1 cellular context compared by ENCODE assay signal in the genomic region with DNA sequence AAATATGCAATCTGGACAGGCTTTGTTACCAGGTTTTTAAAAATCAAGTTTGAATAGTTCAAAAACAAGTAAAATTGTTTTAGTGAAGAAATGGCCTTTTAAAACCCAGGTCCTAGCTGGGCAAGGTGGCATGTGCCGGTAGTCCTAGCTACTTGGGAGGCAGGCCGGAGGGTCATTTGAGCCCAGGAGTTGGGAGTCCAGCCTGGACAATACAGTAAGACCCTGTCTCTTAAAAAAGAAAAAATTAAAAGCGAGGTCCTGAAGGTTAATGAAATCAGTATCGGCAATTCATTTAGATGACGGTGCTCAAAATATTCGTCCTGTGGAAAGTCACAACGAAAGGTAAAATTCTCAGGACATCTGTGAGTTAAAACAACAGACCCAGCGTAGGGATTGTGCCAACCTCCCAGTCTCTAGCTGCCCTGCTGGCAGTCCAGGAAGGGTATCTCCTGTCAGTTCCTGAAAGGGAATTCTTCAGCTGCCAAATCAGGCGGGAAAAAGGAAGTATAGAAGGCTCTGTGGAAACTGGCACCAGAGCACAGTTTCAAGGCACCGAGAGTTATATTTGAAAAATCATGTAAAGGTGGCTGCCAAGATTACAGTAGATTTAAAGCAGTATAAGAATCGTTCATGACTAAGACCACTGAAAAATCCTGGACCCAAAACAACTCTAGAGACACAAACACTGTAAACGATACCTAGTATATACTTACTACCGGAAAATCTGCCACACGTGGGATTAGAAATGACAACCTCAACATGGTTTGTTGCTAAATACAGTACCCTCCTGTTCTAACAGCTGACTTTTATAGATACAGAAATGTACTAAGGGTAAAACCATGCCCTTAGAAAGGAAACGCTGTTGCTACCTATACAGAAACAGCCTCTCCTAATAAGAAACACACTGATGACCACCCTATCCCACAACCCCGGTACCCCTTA.
TF ChIP-seq lines count a peak whose summit lies in the region.

No MANE protein-coding gene starts in this region.

TF ChIP-seq in endothelial cell of umbilical vein, 7 proteins besides CTCF, POLR2A, EP300 and RAD21 (continued from another document):
- TF ChIP-seq GATA2 (IDR thresholded peaks at IDR 0.05; ENCODE audit: insufficient read depth, insufficient read length, low read depth, low read length) (no peak), MYC (IDR thresholded peaks at IDR 0.05; ENCODE audit: low read depth, low read length) (no peak), EZH2 (IDR thresholded peaks at IDR 0.05; ENCODE audit: borderline replicate concordance, low read depth, low read length, severe bottlenecking) (no peak), JUN (IDR thresholded peaks at IDR 0.05; ENCODE audit: borderline replicate concordance, insufficient read depth, insufficient read length, low read depth) (no peak), POLR2AphosphoS5 (IDR thresholded peaks at IDR 0.05; ENCODE audit: insufficient read depth, low read depth, low read length) (no peak), MAX (IDR thresholded peaks at IDR 0.05; ENCODE audit: insufficient read depth, insufficient read length) (no peak)
